ENCODE assay signal across 29 cellular contexts in the genomic region with DNA sequence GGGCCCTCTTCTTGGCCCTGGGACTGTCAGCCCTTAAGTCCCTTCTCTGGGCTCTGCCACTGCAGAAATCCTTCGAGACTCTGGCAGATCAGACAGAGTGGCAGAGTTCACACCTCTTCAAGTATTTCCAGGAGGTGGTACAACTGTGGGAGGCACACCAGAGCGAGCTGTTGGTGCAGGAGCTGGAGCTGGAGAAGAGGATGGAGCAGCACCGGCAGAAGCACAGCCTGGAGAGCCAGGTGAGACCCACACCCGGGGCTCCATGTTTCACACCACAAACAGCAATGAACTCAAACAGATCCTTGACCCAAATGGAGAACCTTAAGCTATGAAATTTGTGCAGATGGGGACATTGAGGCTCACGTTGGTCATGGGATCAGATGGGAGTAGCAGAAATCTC. TPM values are rescaled to one million over a fixed set of nuclear protein-coding genes. Genes with fewer than 3 reads are reported as not detected.
A peak's percentile ranks its signal among the peaks of the same experiment; 100 is the strongest.
DNase-seq lines count a peak whose midpoint lies in the region; ATAC-seq and TF ChIP-seq lines count a peak whose summit lies in the region.
"Had no signal": no experiment of that assay in that cellular context is flagged by ENCODE, and none has a peak within 500 bp of the region (broad histone marks: within the 10 kb centered on the region; RNA-seq: fewer than 3 reads in every experiment).

No MANE protein-coding gene starts in this region.

- H3K9me3 ChIP-seq in esophagus muscularis mucosa = no peaks in the 10 kb centered on the region
- H3K9me3 ChIP-seq: A549, BE2C, Caco-2 had no signal

- WGBS in esophagus muscularis mucosa = 94% methylated on average over 3 of the region's 5 CpGs

- no peak for TF ChIP-seq EP300 in esophagus muscularis mucosa (IDR thresholded peaks at IDR 0.05)

- ATAC-seq in left cardiac atrium (no peak), GM21529 (IDR thresholded peaks at IDR 0.05; ENCODE audit: unreplicated experiment) (no peak)
- ATAC-seq: A549; CD8-positive, alpha-beta T cell had no signal

- H3K4me1 ChIP-seq in esophagus muscularis mucosa = no peaks in the 10 kb centered on the region
- H3K4me1 ChIP-seq: A549, BE2C, Caco-2 had no signal

- peaks cover 31 to 99% (median 76%) of the 10 kb centered on the region in 4 donors for H3K36me3 ChIP-seq in esophagus muscularis mucosa
- H3K36me3 ChIP-seq: BE2C; BLaER1; BLaER1 treated with 17β-estradiol and CSF1 and Interleukin-3, amounts not matched to agents 10 nM and 100 nM had no signal

- no peak overlapping the region for H3K4me3 ChIP-seq in esophagus muscularis mucosa
- H3K4me3 ChIP-seq: A549; BLaER1; BLaER1 treated with 17β-estradiol and CSF1 and Interleukin-3, amounts not matched to agents 10 nM and 100 nM had no signal

- peak; percentile 67 for DNase-seq in cardiac septum (ENCODE audit: low spot score)
- DNase-seq in left cardiac atrium = no peak
- peak; percentile 79 for DNase-seq in esophagus muscularis mucosa (ENCODE audit: extremely low spot score)
- DNase-seq: 8988T; ACHN; AML-193; BE2C; C1 segment of cervical spinal cord; Caco-2; Calu3; CD4-positive, alpha-beta memory T cell; CD4-positive, alpha-beta T cell; CD4-positive, CD25-positive, alpha-beta regulatory T cell; CD8-positive, alpha-beta memory T cell; CD8-positive, alpha-beta T cell; COR-L47; DMS 273 treated with DMSO at 0.1 percent for 48 hours; DMS153; DMS53; DMS79; DMS79 treated with DMSO at 0.1 percent for 48 hours; DND-41; EL had no signal

- H3K27me3 ChIP-seq in esophagus muscularis mucosa = no peaks in the 10 kb centered on the region
- H3K27me3 ChIP-seq: BE2C; BLaER1; BLaER1 treated with 17β-estradiol and CSF1 and Interleukin-3, amounts not matched to agents 10 nM and 100 nM had no signal

- no peak overlapping the region for H3K27ac ChIP-seq in esophagus muscularis mucosa (replicated peaks in 1 of 4)
- H3K27ac ChIP-seq: 22Rv1; A549; BLaER1; BLaER1 treated with 17β-estradiol and CSF1 and Interleukin-3, amounts not matched to agents 10 nM and 100 nM; C4-2B had no signal

- no peak for TF ChIP-seq CTCF in esophagus muscularis mucosa (IDR thresholded peaks at IDR 0.05)

- no peak for TF ChIP-seq POLR2A in esophagus muscularis mucosa (IDR thresholded peaks at IDR 0.05; ENCODE audit: low read depth)

- intact Hi-C loops in cardiac septum (cut with DNase I) (no loop called here), left cardiac atrium (cut with DNase I) (no loop called here), esophagus muscularis mucosa (cut with DNase I) (no loop called here)

RNA-seq across cellular contexts. Expression of gene CCDC180, which starts 17.5 kb away (rescaled TPM):
- total RNA-seq in cardiac septum (2.2 TPM), left cardiac atrium (1 to 10 TPM; 1.6 to 1.9 TPM), esophagus muscularis mucosa (10 to 100 TPM in 1 of 4 donors, 1 to 10 TPM in 3; 1.9 to 15.0 (median 4.0) TPM)
